Comparison of ENCODE assay signal across 11 cellular contexts in the genomic region with DNA sequence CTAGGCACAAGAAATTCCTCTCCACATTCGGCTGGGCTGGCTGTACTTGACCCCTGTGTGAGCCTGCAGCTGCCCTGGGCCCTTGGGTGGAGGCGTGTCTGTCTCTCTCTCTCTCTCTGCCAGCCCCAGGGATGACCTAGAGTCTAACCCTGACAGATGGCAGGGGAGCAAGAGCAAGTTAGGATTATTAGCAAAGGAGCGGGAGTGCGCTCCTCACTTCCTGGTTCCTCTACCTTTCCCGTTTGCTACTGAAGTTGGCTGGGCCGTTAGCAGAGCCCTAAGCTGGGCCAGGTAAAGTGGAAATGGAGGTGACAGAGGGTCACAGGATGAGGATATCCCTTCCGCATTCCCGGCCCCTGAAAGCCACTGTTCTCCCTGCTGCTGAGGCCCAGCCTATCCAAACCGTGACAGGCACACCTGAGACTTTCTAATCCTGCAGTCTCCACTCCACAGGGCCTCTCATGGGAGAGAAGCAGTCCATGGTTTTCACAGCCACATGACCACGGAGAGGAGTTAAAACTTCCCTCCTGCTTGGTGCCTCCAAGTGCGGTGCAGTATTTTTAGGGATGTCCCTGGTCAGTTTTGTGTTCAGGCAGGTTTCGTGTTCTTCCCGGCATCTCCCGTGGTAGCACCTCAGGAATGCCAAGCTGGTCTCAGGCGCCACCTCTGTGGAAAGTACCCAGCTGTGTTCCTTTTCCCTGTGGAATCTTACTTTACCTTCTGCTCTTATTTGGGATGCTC.
A peak's percentile ranks its signal among the peaks of the same experiment; 100 is the strongest.
DNase-seq lines count a peak whose midpoint lies in the region; ATAC-seq and TF ChIP-seq lines count a peak whose summit lies in the region.
"Had no signal": no experiment of that assay in that cellular context is flagged by ENCODE, and none has a peak within 500 bp of the region (broad histone marks: within the 10 kb centered on the region; RNA-seq: fewer than 3 reads in every experiment).

No MANE protein-coding gene starts in this region.

- TF ChIP-seq CTCF in epithelial cell of esophagus (IDR thresholded peaks at IDR 0.05; ENCODE audit: insufficient read depth, low read depth, low read length, missing control alignments), result peak; percentile 1
- TF ChIP-seq CTCF in lower lobe of right lung (IDR thresholded peaks at IDR 0.05), result no peak
- no peak for TF ChIP-seq CTCF in upper lobe of left lung (IDR thresholded peaks at IDR 0.05)
- no peak for TF ChIP-seq CTCF in GM20000 (IDR thresholded peaks at IDR 0.05; ENCODE audit: extremely low read depth, missing control alignments)

- H3K27ac Mint-ChIP-seq in activated naive CD4-positive, alpha-beta T cell treated with anti-CD3 and anti-CD28 coated beads for 36 hours, result no peak overlapping the region
- H3K27ac Mint-ChIP-seq: activated CD4-positive, alpha-beta T cell treated with anti-CD3 and anti-CD28 coated beads, Interleukin-2, amount 10 ng/mL, durations not matched to agents 7 days and 5 days; CD4-positive, CD25-positive, alpha-beta regulatory T cell; T-helper 1 cell treated with Interleukin-12 subunit alpha and Interleukin-12 subunit beta and Interleukin-4 antibody, amounts not matched to agents 30 μg/mL and 1 μg/mL, for 36 hours had no signal

- H3K27me3 ChIP-seq in lower lobe of right lung (ENCODE audit: low read depth) (no peaks in the 10 kb centered on the region), upper lobe of left lung (no peaks in the 10 kb centered on the region)

- H3K4me3 Mint-ChIP-seq in activated naive CD4-positive, alpha-beta T cell treated with anti-CD3 and anti-CD28 coated beads for 36 hours, result no peak overlapping the region
- H3K4me3 Mint-ChIP-seq: activated CD4-positive, alpha-beta T cell treated with anti-CD3 and anti-CD28 coated beads, Interleukin-2, amount 10 ng/mL, durations not matched to agents 7 days and 5 days; CD4-positive, CD25-positive, alpha-beta regulatory T cell; T-helper 1 cell treated with Interleukin-12 subunit alpha and Interleukin-12 subunit beta and Interleukin-4 antibody, amounts not matched to agents 30 μg/mL and 1 μg/mL, for 36 hours had no signal

- intact Hi-C loops in lower lobe of right lung (cut with DNase I), result no loop called here
- intact Hi-C loops in activated naive CD4-positive, alpha-beta T cell treated with anti-CD3 and anti-CD28 coated beads for 36 hours (cut with micrococcal nuclease), result no loop called here

- no peak overlapping the region for H3K4me3 ChIP-seq in epithelial cell of esophagus (ENCODE audit: low read length)
- H3K4me3 ChIP-seq in lower lobe of right lung, result no peak overlapping the region
- no peak overlapping the region for H3K4me3 ChIP-seq in upper lobe of left lung

- TF ChIP-seq EP300 in upper lobe of left lung (IDR thresholded peaks at IDR 0.05), result no peak

- TF ChIP-seq POLR2A in upper lobe of left lung (IDR thresholded peaks at IDR 0.05), result no peak

- H3K27ac ChIP-seq in lower lobe of right lung (peak overlapping the region; percentile 18), upper lobe of left lung (peak overlapping the region in 3 of 4 donors; percentile 12 to 21 (median 13))

- no peaks in the 10 kb centered on the region for H3K4me1 Mint-ChIP-seq in activated naive CD4-positive, alpha-beta T cell treated with anti-CD3 and anti-CD28 coated beads for 36 hours (ENCODE audit: low read depth)
- H3K4me1 Mint-ChIP-seq: activated CD4-positive, alpha-beta T cell treated with anti-CD3 and anti-CD28 coated beads, Interleukin-2, amount 10 ng/mL, durations not matched to agents 7 days and 5 days; CD4-positive, CD25-positive, alpha-beta regulatory T cell had no signal

- WGBS in upper lobe of left lung, 2 donors, result 73 to 83% methylated on average over 14 to 15 of the region's 15 CpGs

- H3K36me3 Mint-ChIP-seq in activated naive CD4-positive, alpha-beta T cell treated with anti-CD3 and anti-CD28 coated beads for 36 hours (ENCODE audit: low read depth), result no peaks in the 10 kb centered on the region
- H3K36me3 Mint-ChIP-seq: CD4-positive, CD25-positive, alpha-beta regulatory T cell had no signal

- no peaks in the 10 kb centered on the region for H3K4me1 ChIP-seq in lower lobe of right lung
- H3K4me1 ChIP-seq in upper lobe of left lung, result peaks cover 0 to 9% (median 2%) of the 10 kb centered on the region in 4 donors

- DNase-seq in NCI-H82 (lab: John Stamatoyannopoulos, UW) (peak; percentile 85), epithelial cell of esophagus (ENCODE audit: low read depth) (no peak), lower lobe of right lung (no peak), upper lobe of left lung (no peak), GM20000 (ENCODE audit: low spot score) (no peak)
- DNase-seq in activated naive CD4-positive, alpha-beta T cell treated with anti-CD3 and anti-CD28 coated beads for 36 hours, result no peak
- DNase-seq: activated CD4-positive, alpha-beta T cell treated with anti-CD3 and anti-CD28 coated beads, Interleukin-2, amount 10 ng/mL, durations not matched to agents 7 days and 5 days; CD4-positive, CD25-positive, alpha-beta regulatory T cell; effector CD4-positive, alpha-beta T cell had no signal

- H3K36me3 ChIP-seq in lower lobe of right lung, result peaks cover 25% of the 10 kb centered on the region
- peaks cover 0 to 21% (median 2%) of the 10 kb centered on the region in 4 donors for H3K36me3 ChIP-seq in upper lobe of left lung

- ATAC-seq in lower lobe of right lung (peak; percentile 57 to 61), upper lobe of left lung (ENCODE audit: low FRiP score in 2 of 2) (peak in 1 of 2 donors; percentile 58), GM19455 (IDR thresholded peaks at IDR 0.05; ENCODE audit: unreplicated experiment) (no peak)

- H3K9me3 Mint-ChIP-seq in activated naive CD4-positive, alpha-beta T cell treated with anti-CD3 and anti-CD28 coated beads for 36 hours, result no peaks in the 10 kb centered on the region
- H3K9me3 Mint-ChIP-seq: activated CD4-positive, alpha-beta T cell treated with anti-CD3 and anti-CD28 coated beads, Interleukin-2, amount 10 ng/mL, durations not matched to agents 7 days and 5 days; T-helper 1 cell treated with Interleukin-12 subunit alpha and Interleukin-12 subunit beta and Interleukin-4 antibody, amounts not matched to agents 30 μg/mL and 1 μg/mL, for 36 hours had no signal

- H3K9me3 ChIP-seq in lower lobe of right lung (peaks cover 12% of the 10 kb centered on the region), upper lobe of left lung (no peaks in the 10 kb centered on the region)

- CTCF ChIA-PET in activated naive CD4-positive, alpha-beta T cell treated with anti-CD3 and anti-CD28 coated beads for 36 hours (lab: Charles Lee), result interaction anchor here (0.9 to 2.0 kb wide), 2 partner anchors 13 to 167 kb away, joined by 3 to 6 read pairs; no protein-coding TSS in a partner anchor

- no peaks in the 10 kb centered on the region for H3K27me3 Mint-ChIP-seq in activated naive CD4-positive, alpha-beta T cell treated with anti-CD3 and anti-CD28 coated beads for 36 hours (ENCODE audit: low read depth)
- H3K27me3 Mint-ChIP-seq: CD4-positive, CD25-positive, alpha-beta regulatory T cell had no signal
